In genomic region chr3:66106788-66107187, GRCh38 we compare ENCODE assay signal across 20 cellular contexts.
A peak's percentile ranks its signal among the peaks of the same experiment; 100 is the strongest.
DNase-seq lines count a peak whose midpoint lies in the region; ATAC-seq and TF ChIP-seq lines count a peak whose summit lies in the region.
"Had no signal": no experiment of that assay in that cellular context is flagged by ENCODE, and none has a peak within 500 bp of the region (broad histone marks: within the 10 kb centered on the region; RNA-seq: fewer than 3 reads in every experiment).

No MANE protein-coding gene starts in this region.

- H2AFZ ChIP-seq in smooth muscle cell (ENCODE audit: low read depth), result peak overlapping the region; percentile 51

- ATAC-seq in HG03159 (IDR thresholded peaks at IDR 0.05; ENCODE audit: unreplicated experiment), result peak; percentile 59
- no peak for ATAC-seq in stimulated activated naive CD8-positive, alpha-beta T cell treated with anti-CD3 and anti-CD28 coated beads, Interleukin-15, amount 100 ng/mL, for 72 hours
- ATAC-seq in GM21576 (IDR thresholded peaks at IDR 0.05; ENCODE audit: unreplicated experiment), result no peak
- no peak for ATAC-seq in HG02759 (IDR thresholded peaks at IDR 0.05; ENCODE audit: unreplicated experiment)
- ATAC-seq: activated CD4-positive, CD25-positive, alpha-beta regulatory T cell treated with anti-CD3 and anti-CD28 coated beads, Interleukin-2, amount 50 U/mL, for 24 hours; sciatic nerve had no signal

- intact Hi-C loops in activated naive CD4-positive, alpha-beta T cell treated with anti-CD3 and anti-CD28 coated beads for 36 hours (cut with micrococcal nuclease), result no loop called here

- H3K9ac ChIP-seq in smooth muscle cell (ENCODE audit: low read depth), result no peak overlapping the region

- H3K4me3 ChIP-seq in cardiac fibroblast (replicated peaks in 1 of 2; ENCODE audit: low read depth in 2 of 2, low read length in 2 of 2), result no peak overlapping the region
- no peak overlapping the region for H3K4me3 ChIP-seq in smooth muscle cell
- H3K4me3 ChIP-seq: breast epithelium, tibial artery had no signal

- H3K9me3 Mint-ChIP-seq in activated naive CD4-positive, alpha-beta T cell treated with anti-CD3 and anti-CD28 coated beads for 36 hours, result no peaks in the 10 kb centered on the region
- H3K9me3 Mint-ChIP-seq in stimulated activated naive CD8-positive, alpha-beta T cell treated with anti-CD3 and anti-CD28 coated beads, Interleukin-15, amount 100 ng/mL, for 72 hours, result no peaks in the 10 kb centered on the region
- H3K9me3 Mint-ChIP-seq: activated naive CD4-positive, alpha-beta T cell treated with anti-CD3 and anti-CD28 coated beads, Interleukin-2, amount 50 U/mL, for 72 hours had no signal

- no peaks in the 10 kb centered on the region for H3K27me3 ChIP-seq in smooth muscle cell (ENCODE audit: low read depth)
- H3K27me3 ChIP-seq: breast epithelium, tibial artery had no signal

- no peaks in the 10 kb centered on the region for H3K79me2 ChIP-seq in smooth muscle cell (ENCODE audit: low read depth)

- H3K4me2 ChIP-seq in smooth muscle cell, result no peak overlapping the region

- H3F3A ChIP-seq in smooth muscle cell (ENCODE audit: low read depth), result no peaks in the 10 kb centered on the region

- DNase-seq in activated naive CD4-positive, alpha-beta T cell treated with anti-CD3 and anti-CD28 coated beads for 36 hours, result peak; percentile 6
- no peak for DNase-seq in activated naive CD4-positive, alpha-beta T cell (lab: John Stamatoyannopoulos, UW)
- DNase-seq in cardiac fibroblast (ENCODE audit: low read depth in 2 of 2) (peak; percentile 19 to 45), smooth muscle cell (lab: John Stamatoyannopoulos, UW; ENCODE audit: unreplicated experiment) (no peak)
- no peak for DNase-seq in stimulated activated naive CD8-positive, alpha-beta T cell treated with anti-CD3 and anti-CD28 coated beads, Interleukin-15, amount 100 ng/mL, for 72 hours
- DNase-seq: activated CD8-positive, alpha-beta memory T cell treated with anti-CD3 and anti-CD28 coated beads, Interleukin-2, amount 50 U/mL, for 4 hours; Caco-2; immature natural killer cell; NCI-H1048; NCI-H774; stimulated activated CD4-positive, alpha-beta T cell treated with anti-CD3 and anti-CD28 coated beads, Interleukin-2, amount 100 ng/mL, for 48 hours; tibial artery had no signal

- 92% methylated on average over 2 of the region's 2 CpGs for WGBS in smooth muscle cell (ENCODE audit: low lambda C conversion rate)

- H3K27me3 Mint-ChIP-seq in activated naive CD4-positive, alpha-beta T cell treated with anti-CD3 and anti-CD28 coated beads for 36 hours (ENCODE audit: low read depth), result peaks cover 6% of the 10 kb centered on the region
- H3K27me3 Mint-ChIP-seq in stimulated activated naive CD8-positive, alpha-beta T cell treated with anti-CD3 and anti-CD28 coated beads, Interleukin-15, amount 100 ng/mL, for 72 hours, result peaks cover 7% of the 10 kb centered on the region

- no peaks in the 10 kb centered on the region for H3K4me1 ChIP-seq in smooth muscle cell (ENCODE audit: low read depth)
- H3K4me1 ChIP-seq: breast epithelium had no signal

- TF ChIP-seq CTCF in cardiac fibroblast (IDR thresholded peaks at IDR 0.05; ENCODE audit: low read depth, low read length), result no peak
- TF ChIP-seq CTCF in smooth muscle cell (IDR thresholded peaks at IDR 0.05; ENCODE audit: borderline replicate concordance, insufficient read depth, poor library complexity, severe bottlenecking), result no peak

- no peak overlapping the region for H3K4me3 Mint-ChIP-seq in activated naive CD4-positive, alpha-beta T cell treated with anti-CD3 and anti-CD28 coated beads for 36 hours
- H3K4me3 Mint-ChIP-seq in stimulated activated naive CD8-positive, alpha-beta T cell treated with anti-CD3 and anti-CD28 coated beads, Interleukin-15, amount 100 ng/mL, for 72 hours, result no peak overlapping the region
- H3K4me3 Mint-ChIP-seq: immature natural killer cell, memory B cell had no signal

- H3K27ac Mint-ChIP-seq in activated naive CD4-positive, alpha-beta T cell treated with anti-CD3 and anti-CD28 coated beads for 36 hours, result no peak overlapping the region
- no peak overlapping the region for H3K27ac Mint-ChIP-seq in stimulated activated naive CD8-positive, alpha-beta T cell treated with anti-CD3 and anti-CD28 coated beads, Interleukin-15, amount 100 ng/mL, for 72 hours
- H3K27ac Mint-ChIP-seq: activated naive CD4-positive, alpha-beta T cell treated with anti-CD3 and anti-CD28 coated beads, Interleukin-2, amount 50 U/mL, for 72 hours; immature natural killer cell; memory B cell had no signal

- H3K9me3 ChIP-seq in smooth muscle cell (replicated peaks; ENCODE audit: low read depth), result no peaks in the 10 kb centered on the region
- H3K9me3 ChIP-seq: breast epithelium, Caco-2, tibial artery had no signal

- no peak overlapping the region for H3K27ac ChIP-seq in smooth muscle cell (ENCODE audit: low read depth)
- H3K27ac ChIP-seq: breast epithelium, tibial artery had no signal

- no peaks in the 10 kb centered on the region for H4K20me1 ChIP-seq in smooth muscle cell (ENCODE audit: low read depth)

- no peaks in the 10 kb centered on the region for H3K36me3 ChIP-seq in smooth muscle cell (ENCODE audit: low read depth)
- H3K36me3 ChIP-seq: breast epithelium, tibial artery had no signal

- CTCF ChIA-PET in activated naive CD4-positive, alpha-beta T cell treated with anti-CD3 and anti-CD28 coated beads for 36 hours (lab: Charles Lee), result interaction anchor here (0.7 kb wide), 1 partner anchor 11 kb away, joined by 4 read pairs; no protein-coding TSS in a partner anchor

- no peaks in the 10 kb centered on the region for H3K4me1 Mint-ChIP-seq in activated naive CD4-positive, alpha-beta T cell treated with anti-CD3 and anti-CD28 coated beads for 36 hours (ENCODE audit: low read depth)
- no peaks in the 10 kb centered on the region for H3K4me1 Mint-ChIP-seq in stimulated activated naive CD8-positive, alpha-beta T cell treated with anti-CD3 and anti-CD28 coated beads, Interleukin-15, amount 100 ng/mL, for 72 hours
- H3K4me1 Mint-ChIP-seq: immature natural killer cell, memory B cell had no signal

- H3K36me3 Mint-ChIP-seq in activated naive CD4-positive, alpha-beta T cell treated with anti-CD3 and anti-CD28 coated beads for 36 hours (ENCODE audit: low read depth), result no peaks in the 10 kb centered on the region
- H3K36me3 Mint-ChIP-seq: activated naive CD4-positive, alpha-beta T cell treated with anti-CD3 and anti-CD28 coated beads, Interleukin-2, amount 50 U/mL, for 72 hours; immature natural killer cell; memory B cell had no signal

Comparison
In these comparisons a context has a peak if more than half of its experiments do, and no peak if none do; other contexts are left out.
1. DNase-seq: peak in activated naive CD4-positive, alpha-beta T cell treated with anti-CD3 and anti-CD28 coated beads for 36 hours (single experiment) and cardiac fibroblast (2 of 2); none in activated naive CD4-positive, alpha-beta T cell (0 of 4), smooth muscle cell (single experiment) and stimulated activated naive CD8-positive, alpha-beta T cell treated with anti-CD3 and anti-CD28 coated beads, Interleukin-15, amount 100 ng/mL, for 72 hours (0 of 2).